In the genomic region with DNA sequence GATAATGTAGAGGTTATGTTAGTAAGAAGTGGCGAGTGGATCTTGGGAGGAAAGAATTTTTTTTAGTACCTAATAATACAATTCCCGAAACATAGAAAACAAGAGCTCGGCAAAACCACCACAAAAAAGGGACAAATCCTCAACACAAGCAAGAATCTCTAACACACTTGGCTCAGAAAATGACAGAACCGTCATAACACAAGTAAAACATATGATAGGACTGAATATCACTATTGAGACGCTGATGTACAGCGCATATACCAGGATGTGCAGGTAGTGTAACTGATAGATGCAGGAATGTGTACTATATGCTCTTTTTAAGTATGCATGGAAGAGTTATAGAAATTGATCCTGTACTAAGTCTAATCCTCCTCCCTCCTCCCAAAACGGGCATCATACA, we compare ENCODE assay signal across 26 cellular contexts.
"Had no signal": no experiment of that assay in that cellular context is flagged by ENCODE, and none has a peak within 500 bp of the region (broad histone marks: within the 10 kb centered on the region; RNA-seq: fewer than 3 reads in every experiment).

No MANE protein-coding gene starts in this region.

- H3K27me3 ChIP-seq: suprapubic skin, testis, thyroid gland, tibial artery, tibial nerve, transverse colon, upper lobe of left lung, uterus, vagina had no signal

- DNase-seq: stimulated activated CD4-positive, alpha-beta T cell treated with anti-CD3 and anti-CD28 coated beads, Interleukin-2, amount 100 ng/mL, for 48 hours; stimulated activated CD4-positive, alpha-beta T cell treated with anti-CD3 and anti-CD28 coated beads, Interleukin-4, amount 100 ng/mL, for 1 hour; stimulated activated CD4-positive, alpha-beta T cell treated with anti-CD3 and anti-CD28 coated beads, Interleukin-4, amount 100 ng/mL, for 24 hours; stimulated activated CD4-positive, alpha-beta T cell treated with anti-CD3 and anti-CD28 coated beads, Interleukin-4, amount 100 ng/mL, for 4 hours; stimulated activated CD8-positive, alpha-beta memory T cell treated with anti-CD3 and anti-CD28 coated beads, Interleukin-4, amount 100 ng/mL, for 48 hours; stimulated activated naive B cell treated with anti-CD40 and anti-IgM and Interleukin-4, amounts not matched to agents 10 μg/mL and 1 μg/mL and 100 μg/mL, for 72 hours; stimulated activated naive CD4-positive, alpha-beta T cell; stimulated activated naive CD4-positive, alpha-beta T cell treated with Interleukin-2 at 50 U/mL for 16 hours; stimulated activated naive CD8-positive, alpha-beta T cell treated with anti-CD3 and anti-CD28 coated beads, Interleukin-15, amount 100 ng/mL, for 72 hours; stimulated activated naive CD8-positive, alpha-beta T cell treated with anti-CD3 and anti-CD28 coated beads, Interleukin-15, Interleukin-2, amounts not matched to agents 100 U/mL and 50 U/mL, for 24 hours; stomach; substantia nigra; testis; thyroid gland; tibial artery; transverse colon; trophoblast cell; upper lobe of left lung; upper lobe of right lung; uterus had no signal

- ATAC-seq: stimulated activated effector memory CD8-positive, alpha-beta T cell treated with anti-CD3 and anti-CD28 coated beads, Interleukin-12 subunit alpha, Interleukin-12 subunit beta, amount 100 ng/mL, for 72 hours; stimulated activated memory B cell treated with anti-CD40 and anti-IgM and Interleukin-4, amounts not matched to agents 10 μg/mL and 1 μg/mL and 100 μg/mL, for 72 hours; stimulated activated naive B cell treated with anti-CD40 and anti-IgM and Interleukin-4, amounts not matched to agents 10 μg/mL and 1 μg/mL and 100 μg/mL, for 72 hours; stimulated activated naive CD8-positive, alpha-beta T cell treated with anti-CD3 and anti-CD28 coated beads, Interleukin-15, amount 100 ng/mL, for 72 hours; stimulated activated naive CD8-positive, alpha-beta T cell treated with anti-CD3 and anti-CD28 coated beads, Interleukin-15, Interleukin-2, amounts not matched to agents 100 U/mL and 50 U/mL, for 24 hours; upper lobe of right lung had no signal

- H3K9me3 ChIP-seq: stomach, suprapubic skin, testis, thoracic aorta, thyroid gland, tibial artery, tibial nerve, transverse colon, upper lobe of left lung, upper lobe of right lung, uterus, vagina had no signal

- H3K36me3 ChIP-seq: stomach, suprapubic skin, thoracic aorta, thyroid gland, tibial artery, tibial nerve, transverse colon, upper lobe of left lung, upper lobe of right lung, uterus, vagina had no signal

- H3K4me3 ChIP-seq: stomach, suprapubic skin, testis, thoracic aorta, thyroid gland, tibial artery, tibial nerve, transverse colon, upper lobe of left lung, upper lobe of right lung, uterus, vagina had no signal

- H3K4me1 ChIP-seq: stomach, suprapubic skin, testis, thyroid gland, tibial artery, tibial nerve, transverse colon, upper lobe of left lung, upper lobe of right lung, uterus, vagina had no signal

- H3K27ac ChIP-seq: stomach, suprapubic skin, testis, thoracic aorta, thyroid gland, tibial artery, tibial nerve, transverse colon, upper lobe of left lung, upper lobe of right lung, uterus, vagina had no signal
